In genomic region chr14:20684662-20685456, GRCh38 we compare ENCODE assay signal across 1 cellular context.
TF ChIP-seq lines count a peak whose summit lies in the region.

No MANE protein-coding gene starts in this region.

TF ChIP-seq in HepG2, 621 proteins besides CTCF, POLR2A, EP300 and RAD21 (continues in another document):
- no peak for TF ChIP-seq NFE2L1 (CRISPR knock-in tag; IDR thresholded peaks at IDR 0.05; ENCODE audit: borderline replicate concordance)
- 0 out of 2 replicates have a peak, but pooled peaks have one; percentile 51 for TF ChIP-seq TIGD3 (CRISPR knock-in tag; IDR thresholded peaks at IDR 0.05; ENCODE audit: borderline replicate concordance)
- TF ChIP-seq ZNF256 (CRISPR knock-in tag; conservative IDR thresholded peaks at IDR 0.05), result peak; percentile 74; the same call in 1 of the 2 replicates
- peak; percentile 23; the same call in 1 of the 2 replicates for TF ChIP-seq ZBTB42 (CRISPR knock-in tag; IDR thresholded peaks at IDR 0.05)
- no peak for TF ChIP-seq SMYD3 (CRISPR knock-in tag; IDR thresholded peaks at IDR 0.05)
- TF ChIP-seq, protein P1, sequence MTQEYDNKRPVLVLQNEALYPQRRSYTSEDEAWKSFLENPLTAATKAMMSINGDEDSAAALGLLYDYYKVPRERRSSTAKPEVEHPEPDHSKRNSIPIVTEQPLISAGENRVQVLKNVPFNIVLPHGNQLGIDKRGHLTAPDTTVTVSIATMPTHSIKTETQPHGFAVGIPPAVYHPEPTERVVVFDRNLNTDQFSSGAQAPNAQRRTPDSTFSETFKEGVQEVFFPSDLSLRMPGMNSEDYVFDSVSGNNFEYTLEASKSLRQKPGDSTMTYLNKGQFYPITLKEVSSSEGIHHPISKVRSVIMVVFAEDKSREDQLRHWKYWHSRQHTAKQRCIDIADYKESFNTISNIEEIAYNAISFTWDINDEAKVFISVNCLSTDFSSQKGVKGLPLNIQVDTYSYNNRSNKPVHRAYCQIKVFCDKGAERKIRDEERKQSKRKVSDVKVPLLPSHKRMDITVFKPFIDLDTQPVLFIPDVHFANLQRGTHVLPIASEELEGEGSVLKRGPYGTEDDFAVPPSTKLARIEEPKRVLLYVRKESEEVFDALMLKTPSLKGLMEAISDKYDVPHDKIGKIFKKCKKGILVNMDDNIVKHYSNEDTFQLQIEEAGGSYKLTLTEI (CRISPR knock-in tag; conservative IDR thresholded peaks at IDR 0.05), result no peak
- TF ChIP-seq ZNF883 (CRISPR knock-in tag; IDR thresholded peaks at IDR 0.05; ENCODE audit: not compliant biosample characterization), result no peak
- peak; percentile 38; the same call in 1 of the 2 replicates for TF ChIP-seq ISL2 (CRISPR knock-in tag; IDR thresholded peaks at IDR 0.05)
- peak; percentile 27; the same call in 1 of the 2 replicates for TF ChIP-seq ZNF703 (CRISPR knock-in tag; IDR thresholded peaks at IDR 0.05; ENCODE audit: borderline replicate concordance)
- no peak for TF ChIP-seq NR2F1 (CRISPR knock-in tag; IDR thresholded peaks at IDR 0.05)
- TF ChIP-seq ZSCAN22 (CRISPR knock-in tag; IDR thresholded peaks at IDR 0.05), result no peak
- TF ChIP-seq HOXA3 (CRISPR knock-in tag; IDR thresholded peaks at IDR 0.05), result no peak
- 0 out of 2 replicates have a peak, but pooled peaks have one; percentile 59 for TF ChIP-seq ZNF737 (CRISPR knock-in tag; IDR thresholded peaks at IDR 0.05; ENCODE audit: borderline replicate concordance)
- TF ChIP-seq ZNF652 (CRISPR knock-in tag; IDR thresholded peaks at IDR 0.05; ENCODE audit: borderline replicate concordance, low read depth), result 0 out of 2 replicates have a peak, but pooled peaks have one; percentile 33
- no peak for TF ChIP-seq CBX1 (IDR thresholded peaks at IDR 0.05; ENCODE audit: low read depth)
- no peak for TF ChIP-seq ZNF468 (CRISPR knock-in tag; IDR thresholded peaks at IDR 0.05)
- no peak for TF ChIP-seq ZBTB7A (CRISPR knock-in tag; IDR thresholded peaks at IDR 0.05)
- peak; percentile 39 for TF ChIP-seq ZFP36L1 (CRISPR knock-in tag; IDR thresholded peaks at IDR 0.05)
- no peak for TF ChIP-seq ZNF275 (CRISPR knock-in tag; IDR thresholded peaks at IDR 0.05; ENCODE audit: borderline replicate concordance)
- TF ChIP-seq MED1 (CRISPR knock-in tag; IDR thresholded peaks at IDR 0.05), result peak; percentile 58
- no peak for TF ChIP-seq RBM39 (IDR thresholded peaks at IDR 0.05; ENCODE audit: low read depth, low read length, poor library complexity, severe bottlenecking)
- TF ChIP-seq RFXAP (CRISPR knock-in tag; IDR thresholded peaks at IDR 0.05; ENCODE audit: borderline replicate concordance), result no peak
- TF ChIP-seq CC2D1A (CRISPR knock-in tag; IDR thresholded peaks at IDR 0.05), result no peak
- no peak for TF ChIP-seq PAWR (CRISPR knock-in tag; IDR thresholded peaks at IDR 0.05; ENCODE audit: borderline replicate concordance)
- no peak for TF ChIP-seq AHR (CRISPR knock-in tag; IDR thresholded peaks at IDR 0.05)
- no peak for TF ChIP-seq HNRNPLL (IDR thresholded peaks at IDR 0.05; ENCODE audit: low read depth, low read length, poor library complexity, severe bottlenecking)
- TF ChIP-seq ZNF615 (CRISPR knock-in tag; IDR thresholded peaks at IDR 0.05; ENCODE audit: borderline replicate concordance), result no peak
- TF ChIP-seq, protein P2, sequence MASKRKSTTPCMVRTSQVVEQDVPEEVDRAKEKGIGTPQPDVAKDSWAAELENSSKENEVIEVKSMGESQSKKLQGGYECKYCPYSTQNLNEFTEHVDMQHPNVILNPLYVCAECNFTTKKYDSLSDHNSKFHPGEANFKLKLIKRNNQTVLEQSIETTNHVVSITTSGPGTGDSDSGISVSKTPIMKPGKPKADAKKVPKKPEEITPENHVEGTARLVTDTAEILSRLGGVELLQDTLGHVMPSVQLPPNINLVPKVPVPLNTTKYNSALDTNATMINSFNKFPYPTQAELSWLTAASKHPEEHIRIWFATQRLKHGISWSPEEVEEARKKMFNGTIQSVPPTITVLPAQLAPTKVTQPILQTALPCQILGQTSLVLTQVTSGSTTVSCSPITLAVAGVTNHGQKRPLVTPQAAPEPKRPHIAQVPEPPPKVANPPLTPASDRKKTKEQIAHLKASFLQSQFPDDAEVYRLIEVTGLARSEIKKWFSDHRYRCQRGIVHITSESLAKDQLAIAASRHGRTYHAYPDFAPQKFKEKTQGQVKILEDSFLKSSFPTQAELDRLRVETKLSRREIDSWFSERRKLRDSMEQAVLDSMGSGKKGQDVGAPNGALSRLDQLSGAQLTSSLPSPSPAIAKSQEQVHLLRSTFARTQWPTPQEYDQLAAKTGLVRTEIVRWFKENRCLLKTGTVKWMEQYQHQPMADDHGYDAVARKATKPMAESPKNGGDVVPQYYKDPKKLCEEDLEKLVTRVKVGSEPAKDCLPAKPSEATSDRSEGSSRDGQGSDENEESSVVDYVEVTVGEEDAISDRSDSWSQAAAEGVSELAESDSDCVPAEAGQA (IDR thresholded peaks at IDR 0.05; ENCODE audit: low read depth), result peak; percentile 48; the same call in 1 of the 2 replicates
- TF ChIP-seq, protein P2 (CRISPR knock-in tag; IDR thresholded peaks at IDR 0.05; ENCODE audit: borderline replicate concordance), result no peak
- no peak for TF ChIP-seq IRF9 (CRISPR knock-in tag; IDR thresholded peaks at IDR 0.05; ENCODE audit: borderline replicate concordance)
- 0 out of 2 replicates have a peak, but pooled peaks have one; percentile 3 for TF ChIP-seq ZNF772 (CRISPR knock-in tag; IDR thresholded peaks at IDR 0.05)
- TF ChIP-seq, protein P3, sequence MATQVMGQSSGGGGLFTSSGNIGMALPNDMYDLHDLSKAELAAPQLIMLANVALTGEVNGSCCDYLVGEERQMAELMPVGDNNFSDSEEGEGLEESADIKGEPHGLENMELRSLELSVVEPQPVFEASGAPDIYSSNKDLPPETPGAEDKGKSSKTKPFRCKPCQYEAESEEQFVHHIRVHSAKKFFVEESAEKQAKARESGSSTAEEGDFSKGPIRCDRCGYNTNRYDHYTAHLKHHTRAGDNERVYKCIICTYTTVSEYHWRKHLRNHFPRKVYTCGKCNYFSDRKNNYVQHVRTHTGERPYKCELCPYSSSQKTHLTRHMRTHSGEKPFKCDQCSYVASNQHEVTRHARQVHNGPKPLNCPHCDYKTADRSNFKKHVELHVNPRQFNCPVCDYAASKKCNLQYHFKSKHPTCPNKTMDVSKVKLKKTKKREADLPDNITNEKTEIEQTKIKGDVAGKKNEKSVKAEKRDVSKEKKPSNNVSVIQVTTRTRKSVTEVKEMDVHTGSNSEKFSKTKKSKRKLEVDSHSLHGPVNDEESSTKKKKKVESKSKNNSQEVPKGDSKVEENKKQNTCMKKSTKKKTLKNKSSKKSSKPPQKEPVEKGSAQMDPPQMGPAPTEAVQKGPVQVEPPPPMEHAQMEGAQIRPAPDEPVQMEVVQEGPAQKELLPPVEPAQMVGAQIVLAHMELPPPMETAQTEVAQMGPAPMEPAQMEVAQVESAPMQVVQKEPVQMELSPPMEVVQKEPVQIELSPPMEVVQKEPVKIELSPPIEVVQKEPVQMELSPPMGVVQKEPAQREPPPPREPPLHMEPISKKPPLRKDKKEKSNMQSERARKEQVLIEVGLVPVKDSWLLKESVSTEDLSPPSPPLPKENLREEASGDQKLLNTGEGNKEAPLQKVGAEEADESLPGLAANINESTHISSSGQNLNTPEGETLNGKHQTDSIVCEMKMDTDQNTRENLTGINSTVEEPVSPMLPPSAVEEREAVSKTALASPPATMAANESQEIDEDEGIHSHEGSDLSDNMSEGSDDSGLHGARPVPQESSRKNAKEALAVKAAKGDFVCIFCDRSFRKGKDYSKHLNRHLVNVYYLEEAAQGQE (IDR thresholded peaks at IDR 0.05; ENCODE audit: borderline replicate concordance in 1 of 2, low read depth in 1 of 2, low read length in 2 of 2), result no peak
- TF ChIP-seq PCBP2 (optimal IDR thresholded peaks at IDR 0.05; ENCODE audit: low read depth, low read length, poor library complexity, severe bottlenecking), result no peak
- no peak; the same call in 1 of the 2 replicates for TF ChIP-seq FIP1L1 (IDR thresholded peaks at IDR 0.05; ENCODE audit: borderline replicate concordance, insufficient read depth, low read depth, low read length)
- no peak for TF ChIP-seq HOXA7 (CRISPR knock-in tag; IDR thresholded peaks at IDR 0.05)
- TF ChIP-seq ZNF446 (CRISPR knock-in tag; IDR thresholded peaks at IDR 0.05), result peak; percentile 69; the same call in 1 of the 2 replicates
- TF ChIP-seq TFDP1 (CRISPR knock-in tag; IDR thresholded peaks at IDR 0.05; ENCODE audit: borderline replicate concordance), result no peak
- TF ChIP-seq SRF (IDR thresholded peaks at IDR 0.05; ENCODE audit: low read depth, low read length), result no peak
- no peak for TF ChIP-seq ATF7-NPFF (CRISPR knock-in tag; IDR thresholded peaks at IDR 0.05; ENCODE audit: low read depth)
- TF ChIP-seq SRSF1 (optimal IDR thresholded peaks at IDR 0.05; ENCODE audit: low read depth, low read length), result no peak
- 0 out of 2 replicates have a peak, but pooled peaks have one; percentile 35 for TF ChIP-seq ELF4 (CRISPR knock-in tag; IDR thresholded peaks at IDR 0.05; ENCODE audit: borderline replicate concordance)
- TF ChIP-seq ZKSCAN1 (IDR thresholded peaks at IDR 0.05; ENCODE audit: low read length), result no peak
- no peak for TF ChIP-seq ZNF207 (IDR thresholded peaks at IDR 0.05; ENCODE audit: borderline replicate concordance)
- TF ChIP-seq CAMTA2 (CRISPR knock-in tag; IDR thresholded peaks at IDR 0.05; ENCODE audit: borderline replicate concordance), result 0 out of 2 replicates have a peak, but pooled peaks have one; percentile 15
- TF ChIP-seq ONECUT2 (CRISPR knock-in tag; IDR thresholded peaks at IDR 0.05), result peak; percentile 75
- no peak for TF ChIP-seq NCOA1 (CRISPR knock-in tag; IDR thresholded peaks at IDR 0.05)
- no peak for TF ChIP-seq MAF1 (CRISPR knock-in tag; IDR thresholded peaks at IDR 0.05; ENCODE audit: borderline replicate concordance)
- TF ChIP-seq, protein P4, sequence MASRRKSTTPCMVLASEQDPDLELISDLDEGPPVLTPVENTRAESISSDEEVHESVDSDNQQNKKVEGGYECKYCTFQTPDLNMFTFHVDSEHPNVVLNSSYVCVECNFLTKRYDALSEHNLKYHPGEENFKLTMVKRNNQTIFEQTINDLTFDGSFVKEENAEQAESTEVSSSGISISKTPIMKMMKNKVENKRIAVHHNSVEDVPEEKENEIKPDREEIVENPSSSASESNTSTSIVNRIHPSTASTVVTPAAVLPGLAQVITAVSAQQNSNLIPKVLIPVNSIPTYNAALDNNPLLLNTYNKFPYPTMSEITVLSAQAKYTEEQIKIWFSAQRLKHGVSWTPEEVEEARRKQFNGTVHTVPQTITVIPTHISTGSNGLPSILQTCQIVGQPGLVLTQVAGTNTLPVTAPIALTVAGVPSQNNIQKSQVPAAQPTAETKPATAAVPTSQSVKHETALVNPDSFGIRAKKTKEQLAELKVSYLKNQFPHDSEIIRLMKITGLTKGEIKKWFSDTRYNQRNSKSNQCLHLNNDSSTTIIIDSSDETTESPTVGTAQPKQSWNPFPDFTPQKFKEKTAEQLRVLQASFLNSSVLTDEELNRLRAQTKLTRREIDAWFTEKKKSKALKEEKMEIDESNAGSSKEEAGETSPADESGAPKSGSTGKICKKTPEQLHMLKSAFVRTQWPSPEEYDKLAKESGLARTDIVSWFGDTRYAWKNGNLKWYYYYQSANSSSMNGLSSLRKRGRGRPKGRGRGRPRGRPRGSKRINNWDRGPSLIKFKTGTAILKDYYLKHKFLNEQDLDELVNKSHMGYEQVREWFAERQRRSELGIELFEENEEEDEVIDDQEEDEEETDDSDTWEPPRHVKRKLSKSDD (CRISPR knock-in tag; IDR thresholded peaks at IDR 0.05; ENCODE audit: low read depth), result no peak
